31 cellular contexts compared by ENCODE assay signal in the genomic region with DNA sequence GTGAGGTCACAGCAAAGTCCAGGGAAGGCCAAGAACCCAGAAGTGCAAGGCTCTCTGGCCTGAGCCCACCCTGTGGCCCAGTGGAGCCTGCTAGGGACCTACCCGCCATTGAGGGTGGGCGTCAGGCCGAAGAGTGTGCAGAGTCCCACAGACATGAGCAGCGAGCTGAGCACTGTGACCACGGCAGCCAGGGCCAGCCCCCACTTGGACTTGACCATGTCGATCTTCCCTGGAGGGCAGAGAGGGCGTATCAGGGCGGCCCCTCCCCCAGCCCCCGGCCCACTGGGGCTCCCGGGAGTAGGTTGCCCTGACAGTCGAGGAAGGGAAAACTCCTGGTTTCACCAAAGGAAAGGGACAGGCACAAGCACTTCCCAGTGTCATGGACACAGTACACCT. TPM values are rescaled to one million over a fixed set of nuclear protein-coding genes. Genes with fewer than 3 reads are reported as not detected.
A peak's percentile ranks its signal among the peaks of the same experiment; 100 is the strongest.
DNase-seq lines count a peak whose midpoint lies in the region; ATAC-seq and TF ChIP-seq lines count a peak whose summit lies in the region.
"Had no signal": no experiment of that assay in that cellular context is flagged by ENCODE, and none has a peak within 500 bp of the region (broad histone marks: within the 10 kb centered on the region; RNA-seq: fewer than 3 reads in every experiment).

No MANE protein-coding gene starts in this region.

- H3K9me3 ChIP-seq in stomach: no peaks in the 10 kb centered on the region
- H3K9me3 ChIP-seq: neutrophil, psoas muscle, upper lobe of left lung had no signal

- TF ChIP-seq CTCF in stomach (IDR thresholded peaks at IDR 0.05): no peak

- DNase-seq in activated CD4-positive, alpha-beta T cell treated with anti-CD3 and anti-CD28 coated beads, Interleukin-2, amount 10 ng/mL, durations not matched to agents 24 days and 14 days: peak; percentile 53
- no peak for DNase-seq in activated CD4-positive, alpha-beta T cell treated with anti-CD3 and anti-CD28 coated beads, Interleukin-2, amount 50 U/mL, for 1 hour
- peak; percentile 38 for DNase-seq in islet precursor cell
- no peak for DNase-seq in stomach
- no peak for DNase-seq in HuH-7.5 (ENCODE audit: low spot score)
- DNase-seq in Kasumi-1 (lab: John Stamatoyannopoulos, UW): no peak
- no peak for DNase-seq in HEK293T (ENCODE audit: extremely low spot score)
- DNase-seq: 8988T; activated CD4-positive, alpha-beta T cell treated with anti-CD3 and anti-CD28 coated beads for 36 hours; activated effector memory CD4-positive, alpha-beta T cell treated with anti-CD3 and anti-CD28 coated beads, Interleukin-2, amount 50 U/mL, for 16 hours; activated T-cell treated with anti-CD3 and anti-CD28 coated beads for 4 hours; Calu3; DMS79 treated with DMSO at 0.1 percent for 48 hours; GDM1; naive B cell; NCI-H1092; NCI-H187; SHP77; stimulated activated CD4-positive, alpha-beta T cell treated with anti-CD3 and anti-CD28 coated beads, Interleukin-15, amount 100 ng/mL, for 24 hours; stimulated activated CD4-positive, alpha-beta T cell treated with anti-CD3 and anti-CD28 coated beads, Interleukin-4, amount 100 ng/mL, for 4 hours; substantia nigra; T-helper 9 cell had no signal

- H3K27me3 Mint-ChIP-seq in activated CD4-positive, alpha-beta T cell treated with anti-CD3 and anti-CD28 coated beads, Interleukin-2, amount 10 ng/mL, durations not matched to agents 24 days and 14 days: no peaks in the 10 kb centered on the region
- no peaks in the 10 kb centered on the region for H3K27me3 Mint-ChIP-seq in activated T-helper 17 cell treated with anti-CD3 and anti-CD28 coated beads, Interleukin-2, amount 50 U/mL, for 72 hours
- H3K27me3 Mint-ChIP-seq: activated CD4-positive, alpha-beta T cell treated with anti-CD3 and anti-CD28 coated beads for 36 hours; activated naive CD8-positive, alpha-beta T cell; IgD-negative memory B cell; naive B cell had no signal

- H3K27ac ChIP-seq in stomach: peak overlapping the region; percentile 3 to 64 (median 20)
- H3K27ac ChIP-seq: neutrophil, psoas muscle, upper lobe of left lung, VCaP had no signal

- peaks cover 12% of the 10 kb centered on the region for H3K36me3 Mint-ChIP-seq in activated CD4-positive, alpha-beta T cell treated with anti-CD3 and anti-CD28 coated beads, Interleukin-2, amount 10 ng/mL, durations not matched to agents 24 days and 14 days (ENCODE audit: low read depth)
- H3K36me3 Mint-ChIP-seq in activated T-helper 17 cell treated with anti-CD3 and anti-CD28 coated beads, Interleukin-2, amount 50 U/mL, for 72 hours (ENCODE audit: low read depth): peaks cover 17% of the 10 kb centered on the region
- H3K36me3 Mint-ChIP-seq: activated naive CD8-positive, alpha-beta T cell had no signal

- H3K4me3 ChIP-seq in stomach: no peak overlapping the region
- H3K4me3 ChIP-seq: psoas muscle, upper lobe of left lung had no signal

- no peaks in the 10 kb centered on the region for H3K27me3 ChIP-seq in stomach
- H3K27me3 ChIP-seq: neutrophil, upper lobe of left lung had no signal

- peaks cover 29 to 81% (median 73%) of the 10 kb centered on the region in 4 donors for H3K36me3 ChIP-seq in stomach

- CTCF ChIA-PET in HEK293T (lab: Yijun Ruan, JAX): no interaction called here

- peaks cover 13% of the 10 kb centered on the region for H3K4me1 Mint-ChIP-seq in activated CD4-positive, alpha-beta T cell treated with anti-CD3 and anti-CD28 coated beads, Interleukin-2, amount 10 ng/mL, durations not matched to agents 24 days and 14 days
- peaks cover 9% of the 10 kb centered on the region for H3K4me1 Mint-ChIP-seq in activated T-helper 17 cell treated with anti-CD3 and anti-CD28 coated beads, Interleukin-2, amount 50 U/mL, for 72 hours

- no peaks in the 10 kb centered on the region for H3K9me3 Mint-ChIP-seq in activated CD4-positive, alpha-beta T cell treated with anti-CD3 and anti-CD28 coated beads, Interleukin-2, amount 10 ng/mL, durations not matched to agents 24 days and 14 days
- no peaks in the 10 kb centered on the region for H3K9me3 Mint-ChIP-seq in activated T-helper 17 cell treated with anti-CD3 and anti-CD28 coated beads, Interleukin-2, amount 50 U/mL, for 72 hours
- H3K9me3 Mint-ChIP-seq: CD14-positive monocyte, IgD-negative memory B cell had no signal

- intact Hi-C loops in activated CD4-positive, alpha-beta T cell treated with anti-CD3 and anti-CD28 coated beads, Interleukin-2, amount 10 ng/mL, durations not matched to agents 24 days and 14 days (cut with micrococcal nuclease): no loop called here
- intact Hi-C loops in stomach (cut with DNase I; ENCODE audit: low total_unique reads): no loop called here

- TF ChIP-seq EP300 in stomach (IDR thresholded peaks at IDR 0.05): no peak

- peaks cover 12 to 67% (median 40%) of the 10 kb centered on the region in 4 donors for H3K4me1 ChIP-seq in stomach

- ATAC-seq in activated T-helper 17 cell treated with anti-CD3 and anti-CD28 coated beads, Interleukin-2, amount 50 U/mL, for 72 hours (replicated peaks): no peak
- ATAC-seq: activated CD4-positive, alpha-beta T cell treated with anti-CD3 and anti-CD28 coated beads for 36 hours; HCT116; psoas muscle had no signal

- TF ChIP-seq POLR2A in stomach (IDR thresholded peaks at IDR 0.05): no peak

- WGBS in stomach, 5 donors: 71 to 84% (median 78%) methylated on average over 8 to 11 of the region's 11 CpGs

- POLR2A ChIA-PET in HEK293T (lab: Yijun Ruan, JAX): interaction anchor here (1.9 kb wide), 1 partner anchor 45 kb away, joined by 4 read pairs; the partner anchor contains the start of gene PTPN23

- H3K4me3 Mint-ChIP-seq in activated CD4-positive, alpha-beta T cell treated with anti-CD3 and anti-CD28 coated beads, Interleukin-2, amount 10 ng/mL, durations not matched to agents 24 days and 14 days: no peak overlapping the region
- no peak overlapping the region for H3K4me3 Mint-ChIP-seq in activated T-helper 17 cell treated with anti-CD3 and anti-CD28 coated beads, Interleukin-2, amount 50 U/mL, for 72 hours
- H3K4me3 Mint-ChIP-seq: activated CD4-positive, alpha-beta T cell treated with anti-CD3 and anti-CD28 coated beads for 36 hours; activated naive CD8-positive, alpha-beta T cell; CD14-positive monocyte; naive B cell had no signal

- H3K27ac Mint-ChIP-seq in activated CD4-positive, alpha-beta T cell treated with anti-CD3 and anti-CD28 coated beads, Interleukin-2, amount 10 ng/mL, durations not matched to agents 24 days and 14 days: no peak overlapping the region
- H3K27ac Mint-ChIP-seq in activated T-helper 17 cell treated with anti-CD3 and anti-CD28 coated beads, Interleukin-2, amount 50 U/mL, for 72 hours: peak overlapping the region; percentile 4
- H3K27ac Mint-ChIP-seq: activated CD4-positive, alpha-beta T cell treated with anti-CD3 and anti-CD28 coated beads for 36 hours had no signal

TF ChIP-seq in HEK293T, 16 proteins besides CTCF, POLR2A, EP300 and RAD21:
- no peak for TF ChIP-seq SP1 (IDR thresholded peaks at IDR 0.05)
- TF ChIP-seq LEF1 (IDR thresholded peaks at IDR 0.05; ENCODE audit: borderline replicate concordance): no peak
- TF ChIP-seq SUZ12 (IDR thresholded peaks at IDR 0.05): no peak
- TF ChIP-seq CTBP1 (IDR thresholded peaks at IDR 0.05; ENCODE audit: borderline replicate concordance): no peak
- no peak for TF ChIP-seq FOXK2 (IDR thresholded peaks at IDR 0.05)
- TF ChIP-seq FOXA1 (IDR thresholded peaks at IDR 0.05): no peak
- no peak for TF ChIP-seq ZNF384 (IDR thresholded peaks at IDR 0.05)

RNA-seq across cellular contexts. Expression of gene PTPN23, which starts 44.6 kb away (rescaled TPM):
- total RNA-seq in activated CD4-positive, alpha-beta T cell treated with anti-CD3 and anti-CD28 coated beads, Interleukin-2, amount 10 ng/mL, durations not matched to agents 24 days and 14 days: 34.1 and 34.6 TPM in 2 replicates
- 10 to 100 TPM; 28.7 to 32.0 TPM for total RNA-seq in activated T-helper 17 cell treated with anti-CD3 and anti-CD28 coated beads, Interleukin-2, amount 50 U/mL, for 72 hours
- total RNA-seq in stomach: 100 to 1,000 TPM in 2 of 5 donors, 10 to 100 TPM in 3; 26.3 to 120 (median 53.4) TPM
- 10 to 100 TPM in 1 of 3 donors, 1 to 10 TPM in 2; 8.6 to 24.0 (median 9.1) TPM for polyA plus RNA-seq in stomach

RNA-seq across cellular contexts. Expression of gene SCAP, which starts 50.4 kb away (rescaled TPM):
- total RNA-seq in activated CD4-positive, alpha-beta T cell treated with anti-CD3 and anti-CD28 coated beads, Interleukin-2, amount 10 ng/mL, durations not matched to agents 24 days and 14 days: 86.3 and 87.2 TPM in 2 replicates
- 10 to 100 TPM; 44.0 to 73.3 TPM for total RNA-seq in activated T-helper 17 cell treated with anti-CD3 and anti-CD28 coated beads, Interleukin-2, amount 50 U/mL, for 72 hours
- total RNA-seq in stomach: 100 to 1,000 TPM in 1 of 5 donors, 10 to 100 TPM in 4; 44.9 to 223 (median 56.2) TPM
- 10 to 100 TPM; 15.6 to 30.3 (median 24.0) TPM for polyA plus RNA-seq in stomach

Comparison
In these comparisons a context has a peak if more than half of its experiments do, and no peak if none do; other contexts are left out.
1. DNase-seq: peak in activated CD4-positive, alpha-beta T cell treated with anti-CD3 and anti-CD28 coated beads, Interleukin-2, amount 10 ng/mL, durations not matched to agents 24 days and 14 days (single experiment) and islet precursor cell (single experiment); none in activated CD4-positive, alpha-beta T cell treated with anti-CD3 and anti-CD28 coated beads, Interleukin-2, amount 50 U/mL, for 1 hour (single experiment), stomach (single experiment), HuH-7.5 (single experiment), Kasumi-1 (0 of 2) and HEK293T (single experiment).